8 cellular contexts compared by ENCODE assay signal in genomic region chr5:177453852-177454396, GRCh38. TPM values are rescaled to one million over a fixed set of nuclear protein-coding genes. Genes with fewer than 3 reads are reported as not detected.
DNase-seq lines count a peak whose midpoint lies in the region; ATAC-seq lines count a peak whose summit lies in the region.

No MANE protein-coding gene starts in this region.

- no peaks in the 10 kb centered on the region for H3K27me3 Mint-ChIP-seq in activated T-cell treated with anti-CD3 and anti-CD28 coated beads, Interleukin-2, amount 50 U/mL, for 72 hours (ENCODE audit: low read depth)
- H3K27me3 Mint-ChIP-seq in activated naive CD8-positive, alpha-beta T cell treated with anti-CD3 and anti-CD28 coated beads for 36 hours, result no peaks in the 10 kb centered on the region

- no peak for ATAC-seq in activated T-cell treated with anti-CD3 and anti-CD28 coated beads, Interleukin-2, amount 50 U/mL, for 72 hours (replicated peaks in 1 of 2)
- peak; percentile 3 for ATAC-seq in HG03159 (IDR thresholded peaks at IDR 0.05; ENCODE audit: unreplicated experiment)

- H3K4me1 Mint-ChIP-seq in activated T-cell treated with anti-CD3 and anti-CD28 coated beads, Interleukin-2, amount 50 U/mL, for 72 hours (ENCODE audit: low read depth), result peaks cover 39% of the 10 kb centered on the region
- peaks cover 18% of the 10 kb centered on the region for H3K4me1 Mint-ChIP-seq in activated naive CD8-positive, alpha-beta T cell treated with anti-CD3 and anti-CD28 coated beads for 36 hours

- no peaks in the 10 kb centered on the region for H3K9me3 Mint-ChIP-seq in activated T-cell treated with anti-CD3 and anti-CD28 coated beads, Interleukin-2, amount 50 U/mL, for 72 hours
- H3K9me3 Mint-ChIP-seq in activated naive CD8-positive, alpha-beta T cell treated with anti-CD3 and anti-CD28 coated beads for 36 hours, result no peaks in the 10 kb centered on the region

- DNase-seq in activated T-cell treated with anti-CD3 and anti-CD28 coated beads, Interleukin-2, amount 50 U/mL, for 72 hours, result peak in 1 of 2 donors; percentile 37
- no peak for DNase-seq in activated T-cell treated with anti-CD3 and anti-CD28 coated beads, Interleukin-2, amount 50 U/mL, for 48 hours
- DNase-seq in activated naive CD8-positive, alpha-beta T cell treated with anti-CD3 and anti-CD28 coated beads for 36 hours, result no peak
- DNase-seq in cortex of kidney (lab: John Stamatoyannopoulos, UW), result no peak
- no peak for DNase-seq in activated CD4-positive, CD25-positive, alpha-beta regulatory T cell (lab: John Stamatoyannopoulos, UW)

- H3K27me3 ChIP-seq in thymus (ENCODE audit: control insufficient read depth, insufficient read depth), result peaks cover 4% of the 10 kb centered on the region

- peaks cover 0 to 3% of the 10 kb centered on the region in 2 donors for H3K36me3 Mint-ChIP-seq in activated T-cell treated with anti-CD3 and anti-CD28 coated beads, Interleukin-2, amount 50 U/mL, for 72 hours (ENCODE audit: insufficient read depth in 2 of 2)
- peaks cover 4% of the 10 kb centered on the region for H3K36me3 Mint-ChIP-seq in activated naive CD8-positive, alpha-beta T cell treated with anti-CD3 and anti-CD28 coated beads for 36 hours

- 2% methylated on average over 31 of the region's 31 CpGs for WGBS in thymus

- peaks cover 17% of the 10 kb centered on the region for H3K36me3 ChIP-seq in thymus (ENCODE audit: control insufficient read depth, insufficient read depth)

- H3K27ac Mint-ChIP-seq in activated T-cell treated with anti-CD3 and anti-CD28 coated beads, Interleukin-2, amount 50 U/mL, for 72 hours, result peak overlapping the region; percentile 86
- H3K27ac Mint-ChIP-seq in activated naive CD8-positive, alpha-beta T cell treated with anti-CD3 and anti-CD28 coated beads for 36 hours, result peak overlapping the region; percentile 80

- H3K4me3 ChIP-seq in iPS-18c (ENCODE audit: insufficient read depth, low read depth, low read length), result peak overlapping the region; percentile 76
- H3K4me3 ChIP-seq in thymus (ENCODE audit: low read length), result peak overlapping the region; percentile 63

- H3K4me1 ChIP-seq in thymus (ENCODE audit: control insufficient read depth, insufficient read depth, low read length), result peaks cover 8% of the 10 kb centered on the region

- H3K4me3 Mint-ChIP-seq in activated T-cell treated with anti-CD3 and anti-CD28 coated beads, Interleukin-2, amount 50 U/mL, for 72 hours, result peak overlapping the region; percentile 85 to 95
- peak overlapping the region; percentile 83 for H3K4me3 Mint-ChIP-seq in activated naive CD8-positive, alpha-beta T cell treated with anti-CD3 and anti-CD28 coated beads for 36 hours

- H3K9me3 ChIP-seq in iPS-18c (ENCODE audit: control insufficient read depth, insufficient read depth, low read length), result peaks cover 4% of the 10 kb centered on the region
- H3K9me3 ChIP-seq in thymus (ENCODE audit: control insufficient read depth), result no peaks in the 10 kb centered on the region

- H3K27ac ChIP-seq in thymus (ENCODE audit: low read depth), result no peak overlapping the region

RNA-seq across cellular contexts. Expression of gene PRR7, which starts 7.3 kb away (rescaled TPM):
- 10 to 100 TPM; 12.1 to 16.0 TPM for total RNA-seq in activated T-cell treated with anti-CD3 and anti-CD28 coated beads, Interleukin-2, amount 50 U/mL, for 72 hours
- total RNA-seq in activated naive CD8-positive, alpha-beta T cell treated with anti-CD3 and anti-CD28 coated beads for 36 hours, result 10 to 100 TPM; 21.5 to 21.8 TPM
- polyA plus RNA-seq in thymus, result 1.6 TPM

RNA-seq across cellular contexts. Expression of gene DBN1, which starts 19.5 kb away (rescaled TPM):
- total RNA-seq in activated T-cell treated with anti-CD3 and anti-CD28 coated beads, Interleukin-2, amount 50 U/mL, for 72 hours, result 10 to 100 TPM; 69.5 to 98.8 TPM
- 100 to 1,000 TPM; 100 to 106 TPM for total RNA-seq in activated naive CD8-positive, alpha-beta T cell treated with anti-CD3 and anti-CD28 coated beads for 36 hours
- polyA plus RNA-seq in thymus, result 34.3 TPM

RNA-seq across cellular contexts. Expression of gene GRK6, which starts 27.4 kb away (rescaled TPM):
- 100 to 1,000 TPM; 133 to 135 TPM for total RNA-seq in activated T-cell treated with anti-CD3 and anti-CD28 coated beads, Interleukin-2, amount 50 U/mL, for 72 hours
- total RNA-seq in activated naive CD8-positive, alpha-beta T cell treated with anti-CD3 and anti-CD28 coated beads for 36 hours, result 100 to 1,000 TPM; 113 to 115 TPM
- polyA plus RNA-seq in thymus, result 36.3 TPM

RNA-seq across cellular contexts. Expression of gene PDLIM7, which starts 43.5 kb away (rescaled TPM):
- total RNA-seq in activated T-cell treated with anti-CD3 and anti-CD28 coated beads, Interleukin-2, amount 50 U/mL, for 72 hours, result 10 to 100 TPM; 87.5 to 93.9 TPM
- 10 to 100 TPM; 38.5 to 41.9 TPM for total RNA-seq in activated naive CD8-positive, alpha-beta T cell treated with anti-CD3 and anti-CD28 coated beads for 36 hours
- 61.9 TPM for polyA plus RNA-seq in thymus

RNA-seq across cellular contexts. Expression of gene F12, which starts 44.6 kb away (rescaled TPM):
- 1 to 10 TPM; 6.5 to 6.7 TPM for total RNA-seq in activated T-cell treated with anti-CD3 and anti-CD28 coated beads, Interleukin-2, amount 50 U/mL, for 72 hours
- total RNA-seq in activated naive CD8-positive, alpha-beta T cell treated with anti-CD3 and anti-CD28 coated beads for 36 hours, result 1 to 10 TPM; 5.6 TPM
- 1.2 TPM for polyA plus RNA-seq in thymus
